ENCODE assay signal across 14 cellular contexts in genomic region chr4:62260256-62260655, GRCh38.
"Had no signal": no experiment of that assay in that cellular context is flagged by ENCODE, and none has a peak within 500 bp of the region (broad histone marks: within the 10 kb centered on the region; RNA-seq: fewer than 3 reads in every experiment).

No MANE protein-coding gene starts in this region.

- DNase-seq: activated T-cell treated with anti-CD3 and anti-CD28 coated beads, Interleukin-2, amount 50 U/mL, for 1 hour; effector memory CD4-positive, alpha-beta T cell; esophagus squamous epithelium; hypothalamus; left colon; mesenchymal stem cell; mucosa of descending colon; occipital lobe; right lobe of liver; stimulated activated CD4-positive, alpha-beta T cell treated with anti-CD3 and anti-CD28 coated beads, Interleukin-1b, Interleukin-23, amount 100 ng/mL, for 48 hours; stomach had no signal

- ATAC-seq: gastroesophageal sphincter; left colon; mucosa of descending colon; right lobe of liver; stimulated activated memory B cell treated with anti-CD40 and anti-IgM and Interleukin-4, amounts not matched to agents 10 μg/mL and 1 μg/mL and 100 μg/mL, for 72 hours; WTC11 had no signal
